Comparison of ENCODE assay signal across 21 cellular contexts in the genomic region with DNA sequence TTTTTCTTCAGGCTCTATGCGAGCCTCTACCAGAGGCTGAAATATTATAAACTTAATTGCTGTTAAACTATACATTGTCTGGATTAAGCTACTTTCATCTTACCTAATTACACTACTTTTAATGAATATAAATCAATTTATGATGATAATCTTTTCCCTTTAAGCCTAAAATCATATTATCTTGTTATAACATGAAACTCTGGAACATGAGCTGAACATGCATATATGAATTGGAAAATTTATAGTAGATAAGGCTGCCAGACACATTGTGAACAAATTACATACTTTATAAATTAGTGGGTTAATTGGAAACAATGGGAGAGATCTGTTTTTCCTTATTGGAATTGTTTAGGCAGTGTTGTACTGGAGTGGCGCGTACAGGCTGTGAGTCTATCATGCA. TPM values are rescaled to one million over a fixed set of nuclear protein-coding genes. Genes with fewer than 3 reads are reported as not detected.
DNase-seq lines count a peak whose midpoint lies in the region; ATAC-seq and TF ChIP-seq lines count a peak whose summit lies in the region.
"Had no signal": no experiment of that assay in that cellular context is flagged by ENCODE, and none has a peak within 500 bp of the region (broad histone marks: within the 10 kb centered on the region; RNA-seq: fewer than 3 reads in every experiment).

No MANE protein-coding gene starts in this region.

- POLR2A ChIA-PET in SK-N-SH (lab: Yijun Ruan, JAX) = no interaction called here

- H3K4me3 ChIP-seq in BE2C (ENCODE audit: low read depth, low read length) (no peak overlapping the region), SK-N-SH (ENCODE audit: low read depth in 2 of 2, low read length in 1 of 2) (no peak overlapping the region)
- H3K4me3 ChIP-seq: A549, BLaER1 had no signal

- WGBS in SK-N-SH (ENCODE audit: low lambda C conversion rate) = 93% methylated on average over 3 of the region's 3 CpGs

- no peak for TF ChIP-seq RAD21 in SK-N-SH (IDR thresholded peaks at IDR 0.05; ENCODE audit: low read length)

- CTCF ChIA-PET in SK-N-SH (lab: Yijun Ruan, JAX) = interaction anchor here (0.7 kb wide), 1 partner anchor 14 kb away, joined by 4 read pairs; no protein-coding TSS in a partner anchor

- H3K4me2 ChIP-seq in SK-N-SH = no peak overlapping the region
- H3K4me2 ChIP-seq: A549, BLaER1 had no signal

- DNase-seq in BE2C = peak; percentile 21
- peak; percentile 36 for DNase-seq in SK-N-SH
- DNase-seq in left kidney (ENCODE audit: low read depth, low spot score) = peak; percentile 3
- no peak for DNase-seq in OCI-M2 (lab: John Stamatoyannopoulos, UW; ENCODE audit: unreplicated experiment)
- DNase-seq: AML-193; C1 segment of cervical spinal cord; CD4-positive, alpha-beta memory T cell; CD4-positive, CD25-positive, alpha-beta regulatory T cell; CD8-positive, alpha-beta memory T cell; COR-L47; DMS 273 treated with DMSO at 0.1 percent for 48 hours; DMS153; DMS53; DMS79; DND-41; EL; GDM1 had no signal

- no peaks in the 10 kb centered on the region for H3K79me2 ChIP-seq in SK-N-SH (ENCODE audit: insufficient read depth)

- H2AFZ ChIP-seq in SK-N-SH (ENCODE audit: low read depth) = no peak overlapping the region

- peak in 1 of 2 experiments; percentile 76; a peak in 1 of 4 replicates for TF ChIP-seq EP300 in SK-N-SH (IDR thresholded peaks at IDR 0.05; ENCODE audit: borderline replicate concordance in 1 of 2, low read depth in 1 of 2, low read length in 1 of 2)

- H3K9me3 ChIP-seq in BE2C (no peaks in the 10 kb centered on the region), SK-N-SH (no peaks in the 10 kb centered on the region)
- H3K9me3 ChIP-seq: A549, BLaER1 had no signal

- no peaks in the 10 kb centered on the region; the same call in 1 of the 2 replicates for H3K36me3 ChIP-seq in BE2C
- peaks cover 3 to 30% of the 10 kb centered on the region in 2 experiments for H3K36me3 ChIP-seq in SK-N-SH (replicated peaks in 1 of 2; ENCODE audit: control insufficient read depth in 1 of 2, insufficient read depth in 2 of 2, low read length in 1 of 2)

- no peaks in the 10 kb centered on the region for H4K20me1 ChIP-seq in SK-N-SH (ENCODE audit: insufficient read depth)
- H4K20me1 ChIP-seq: BLaER1 had no signal

- H3K9me2 ChIP-seq in SK-N-SH = no peaks in the 10 kb centered on the region

- no peak overlapping the region for H3K9ac ChIP-seq in SK-N-SH
- H3K9ac ChIP-seq: BLaER1 had no signal

- H3F3A ChIP-seq in SK-N-SH (replicated peaks; ENCODE audit: insufficient read depth) = no peaks in the 10 kb centered on the region

- H3K4me1 ChIP-seq in BE2C (no peaks in the 10 kb centered on the region), SK-N-SH (ENCODE audit: control insufficient read depth in 1 of 2, insufficient read depth in 2 of 2, low read depth in 1 of 2, low read length in 1 of 2) (no peaks in the 10 kb centered on the region)
- H3K4me1 ChIP-seq: A549, BLaER1 had no signal

- no peak for ATAC-seq in GM21515 (IDR thresholded peaks at IDR 0.05; ENCODE audit: unreplicated experiment)
- ATAC-seq: A549 had no signal

- no peak overlapping the region for H3K27ac ChIP-seq in SK-N-SH (ENCODE audit: low read depth in 2 of 2, low read length in 1 of 2)
- H3K27ac ChIP-seq: 22Rv1, A549, BLaER1 had no signal

- H3K27me3 ChIP-seq in BE2C (no peaks in the 10 kb centered on the region), SK-N-SH (ENCODE audit: insufficient read depth) (no peaks in the 10 kb centered on the region)
- H3K27me3 ChIP-seq: BLaER1 had no signal

- TF ChIP-seq CTCF in BE2C (IDR thresholded peaks at IDR 0.05; ENCODE audit: low read depth, low read length) (no peak), SK-N-SH (IDR thresholded peaks at IDR 0.05) (no peak)

TF ChIP-seq in SK-N-SH, 30 proteins besides CTCF, POLR2A, EP300 and RAD21:
- TF ChIP-seq FOSL2 (IDR thresholded peaks at IDR 0.05; ENCODE audit: borderline replicate concordance, low read depth) = no peak
- 0 out of 2 replicates have a peak, but pooled peaks have one; percentile 20 for TF ChIP-seq TEAD4 (IDR thresholded peaks at IDR 0.05; ENCODE audit: borderline replicate concordance, insufficient read depth)
- TF ChIP-seq GATA2 (CRISPR knock-in tag; IDR thresholded peaks at IDR 0.05) = peak; percentile 88
- no peak for TF ChIP-seq MEF2A (IDR thresholded peaks at IDR 0.05; ENCODE audit: borderline replicate concordance, low read depth)
- no peak for TF ChIP-seq YY1 (IDR thresholded peaks at IDR 0.05; ENCODE audit: low read depth)
- TF ChIP-seq NFIC (IDR thresholded peaks at IDR 0.05; ENCODE audit: borderline replicate concordance) = no peak
- TF ChIP-seq, protein P1, sequence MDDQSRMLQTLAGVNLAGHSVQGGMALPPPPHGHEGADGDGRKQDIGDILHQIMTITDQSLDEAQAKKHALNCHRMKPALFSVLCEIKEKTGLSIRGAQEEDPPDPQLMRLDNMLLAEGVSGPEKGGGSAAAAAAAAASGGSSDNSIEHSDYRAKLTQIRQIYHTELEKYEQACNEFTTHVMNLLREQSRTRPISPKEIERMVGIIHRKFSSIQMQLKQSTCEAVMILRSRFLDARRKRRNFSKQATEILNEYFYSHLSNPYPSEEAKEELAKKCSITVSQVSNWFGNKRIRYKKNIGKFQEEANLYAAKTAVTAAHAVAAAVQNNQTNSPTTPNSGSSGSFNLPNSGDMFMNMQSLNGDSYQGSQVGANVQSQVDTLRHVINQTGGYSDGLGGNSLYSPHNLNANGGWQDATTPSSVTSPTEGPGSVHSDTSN (IDR thresholded peaks at IDR 0.05) = no peak
- TF ChIP-seq FOXJ3 (CRISPR knock-in tag; IDR thresholded peaks at IDR 0.05) = 0 out of 2 replicates have a peak, but pooled peaks have one; percentile 39
- no peak for TF ChIP-seq JUND (IDR thresholded peaks at IDR 0.05)
- TF ChIP-seq, protein P2, sequence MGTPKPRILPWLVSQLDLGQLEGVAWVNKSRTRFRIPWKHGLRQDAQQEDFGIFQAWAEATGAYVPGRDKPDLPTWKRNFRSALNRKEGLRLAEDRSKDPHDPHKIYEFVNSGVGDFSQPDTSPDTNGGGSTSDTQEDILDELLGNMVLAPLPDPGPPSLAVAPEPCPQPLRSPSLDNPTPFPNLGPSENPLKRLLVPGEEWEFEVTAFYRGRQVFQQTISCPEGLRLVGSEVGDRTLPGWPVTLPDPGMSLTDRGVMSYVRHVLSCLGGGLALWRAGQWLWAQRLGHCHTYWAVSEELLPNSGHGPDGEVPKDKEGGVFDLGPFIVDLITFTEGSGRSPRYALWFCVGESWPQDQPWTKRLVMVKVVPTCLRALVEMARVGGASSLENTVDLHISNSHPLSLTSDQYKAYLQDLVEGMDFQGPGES (IDR thresholded peaks at IDR 0.05; ENCODE audit: low read depth, low read length) = no peak
- no peak for TF ChIP-seq POLR2AphosphoS5 (IDR thresholded peaks at IDR 0.05; ENCODE audit: low read depth, low read length)
- peak; percentile 45 for TF ChIP-seq CHD2 (IDR thresholded peaks at IDR 0.05; ENCODE audit: low read length, partially characterized antibody)
- peak; percentile 90 for TF ChIP-seq RCOR1 (IDR thresholded peaks at IDR 0.05; ENCODE audit: low read length)
TF ChIP-seq in SK-N-SH: peak in this region for 5.

RNA-seq across cellular contexts. Expression of gene ZDHHC20, which starts 45.3 kb away (rescaled TPM):
- 5.9 TPM for polyA plus RNA-seq in BE2C (2012; ENCODE audit: insufficient read depth, insufficient read length, low read depth)
- polyA plus RNA-seq in SK-N-SH (2012; rRNA removed) = 8.7 and 10.6 TPM in 2 replicates
- 14.2 and 18.5 TPM in 2 replicates for polyA plus RNA-seq in SK-N-SH (2012; cell fraction: cytosol; rRNA removed)
- 3.9 and 5.9 TPM in 2 replicates for polyA plus RNA-seq in SK-N-SH (2012; cell fraction: nucleus; rRNA removed)
